Comparison of ENCODE assay signal across 8 cellular contexts in genomic region chr7:42691030-42691639, GRCh38.
A peak's percentile ranks its signal among the peaks of the same experiment; 100 is the strongest.
DNase-seq lines count a peak whose midpoint lies in the region; ATAC-seq, FAIRE-seq and TF ChIP-seq lines count a peak whose summit lies in the region.

No MANE protein-coding gene starts in this region.

- TF ChIP-seq EP300 in Ishikawa (IDR thresholded peaks at IDR 0.05; ENCODE audit: borderline replicate concordance) (no peak), K562 (IDR thresholded peaks at IDR 0.05; ENCODE audit: low read length) (no peak)

- TF ChIP-seq RAD21 in Ishikawa (IDR thresholded peaks at IDR 0.05; ENCODE audit: low read depth) (peak; percentile 55), K562 (CRISPR knock-in tag; conservative IDR thresholded peaks at IDR 0.05 in 1 of 2, IDR thresholded peaks at IDR 0.05 in 1 of 2) (peak; percentile 40 to 53; a peak in 3 of 4 replicates)

- TF ChIP-seq CTCF in D721Med (IDR thresholded peaks at IDR 0.05; ENCODE audit: insufficient read depth, missing control alignments) (peak; percentile 39), K562 (IDR thresholded peaks at IDR 0.05 in 2 of 3, conservative IDR thresholded peaks at IDR 0.05 in 1 of 3; ENCODE audit: insufficient read depth in 2 of 3, low read depth in 1 of 3, low read length in 3 of 3) (peak; percentile 31 to 55 (median 47); a peak in 4 of 6 replicates)

- peaks cover 0 to 10% of the 10 kb centered on the region in 2 experiments; a peak in 2 of 5 replicates for H3K27me3 ChIP-seq in K562 (ENCODE audit: control insufficient read depth in 2 of 2, insufficient read depth in 2 of 2, low read length in 2 of 2)

- BruUV-seq in K562 (replicated peaks; lab: Mats Ljungman, UMichigan), result no TSS peak

- in situ Hi-C loops in K562 (cut with MboI), result no loop called here

- H3K27ac Mint-ChIP-seq in activated naive CD8-positive, alpha-beta T cell treated with anti-CD3 and anti-CD28 coated beads for 36 hours, result no peak overlapping the region

- TF ChIP-seq POLR2A in K562 (conservative IDR thresholded peaks at IDR 0.05), result no peak

- POLR2A ChIA-PET in K562 (lab: Yijun Ruan, JAX), result interaction anchor here (0.8 kb wide), 1 partner anchor 14 kb away, joined by 3 read pairs; no protein-coding TSS in a partner anchor

- H3K4me1 ChIP-seq in K562 (replicated peaks in 1 of 2; ENCODE audit: control insufficient read depth in 2 of 2, insufficient read depth in 2 of 2, low read length in 2 of 2), result no peaks in the 10 kb centered on the region

- H3K9me3 Mint-ChIP-seq in activated naive CD8-positive, alpha-beta T cell treated with anti-CD3 and anti-CD28 coated beads for 36 hours, result no peaks in the 10 kb centered on the region

- intact Hi-C loops in K562 (cut with micrococcal nuclease), result loop anchor here (2.0 kb wide), 1 partner anchor 750 kb away; no protein-coding TSS in a partner anchor

- H3K36me3 Mint-ChIP-seq in activated naive CD8-positive, alpha-beta T cell treated with anti-CD3 and anti-CD28 coated beads for 36 hours, result no peaks in the 10 kb centered on the region

- no peak overlapping the region for H3K9ac ChIP-seq in K562 (ENCODE audit: insufficient read depth in 1 of 2, low read depth in 2 of 2, low read length in 2 of 2)

- no peak overlapping the region for H3K27ac ChIP-seq in K562 (ENCODE audit: extremely low read depth, low read depth, low read length)

- no peaks in the 10 kb centered on the region for H3K9me1 ChIP-seq in K562 (ENCODE audit: control insufficient read depth, insufficient read depth, low read length)

- H3K27me3 Mint-ChIP-seq in activated naive CD8-positive, alpha-beta T cell treated with anti-CD3 and anti-CD28 coated beads for 36 hours, result no peaks in the 10 kb centered on the region

- no peak overlapping the region for H3K4me3 ChIP-seq in K562

- H4K20me1 ChIP-seq in K562 (replicated peaks; ENCODE audit: control insufficient read depth, insufficient read depth, low read length), result no peaks in the 10 kb centered on the region

- no peaks in the 10 kb centered on the region for H3K9me3 ChIP-seq in K562 (replicated peaks; ENCODE audit: control insufficient read depth, insufficient read depth, low read depth, low read length)

- no peak overlapping the region for H2AFZ ChIP-seq in K562 (ENCODE audit: low read depth, low read length)

- CTCF ChIA-PET in K562 (lab: Yijun Ruan, JAX; ENCODE audit: low intra/inter-chr PET ratio), result no interaction called here

- 0% methylated on average over 8 of the region's 8 CpGs for WGBS in K562 (ENCODE audit: insufficient coverage, low coverage, missing lambda C conversion rate)

- no peaks in the 10 kb centered on the region for H3K4me1 Mint-ChIP-seq in activated naive CD8-positive, alpha-beta T cell treated with anti-CD3 and anti-CD28 coated beads for 36 hours

- no peak overlapping the region for H3K4me3 Mint-ChIP-seq in activated naive CD8-positive, alpha-beta T cell treated with anti-CD3 and anti-CD28 coated beads for 36 hours

- FAIRE-seq in D721Med (lab: Jason Lieb, UNC), result no peak
- peak; percentile 63 for FAIRE-seq in K562 (lab: Jason Lieb, UNC)

- ATAC-seq in K562, result peak; percentile 84
- ATAC-seq in left lobe of liver, result peak; percentile 46
- no peak for ATAC-seq in GM19463 (IDR thresholded peaks at IDR 0.05; ENCODE audit: unreplicated experiment)

- H3K36me3 ChIP-seq in K562 (ENCODE audit: control insufficient read depth, insufficient read depth, low read length), result no peaks in the 10 kb centered on the region

- DNase-seq in D721Med (ENCODE audit: insufficient read length, low spot score), result no peak
- peak in 2 of 4 experiments; percentile 12 to 19 for DNase-seq in K562 (ENCODE audit: extremely low read depth in 1 of 4, low spot score in 3 of 4)
- DNase-seq in left lobe of liver (ENCODE audit: low spot score), result no peak
- DNase-seq in NCI-H1048 (lab: John Stamatoyannopoulos, UW), result no peak
- no peak for DNase-seq in activated naive CD8-positive, alpha-beta T cell treated with anti-CD3 and anti-CD28 coated beads for 36 hours
- DNase-seq in NCI-H128 (lab: John Stamatoyannopoulos, UW; ENCODE audit: unreplicated experiment), result no peak

- no peaks in the 10 kb centered on the region for H3K79me2 ChIP-seq in K562 (ENCODE audit: control insufficient read depth, insufficient read depth, low read length)

- no peak overlapping the region for H3K4me2 ChIP-seq in K562 (ENCODE audit: insufficient read depth, low read length)

TF ChIP-seq in Ishikawa, 13 proteins besides CTCF, POLR2A, EP300 and RAD21:
- TF ChIP-seq TEAD4 (IDR thresholded peaks at IDR 0.05) (no peak), ZBTB7A (IDR thresholded peaks at IDR 0.05; ENCODE audit: low read depth) (no peak), EGR1 (IDR thresholded peaks at IDR 0.05) (no peak), TAF1 (IDR thresholded peaks at IDR 0.05; ENCODE audit: low read depth) (no peak)

TF ChIP-seq in K562, 482 proteins besides CTCF, POLR2A, EP300 and RAD21:
- TF ChIP-seq ZBTB7A (IDR thresholded peaks at IDR 0.05; ENCODE audit: borderline replicate concordance, control insufficient read depth, low read depth, low read length) (no peak), LARP7 (IDR thresholded peaks at IDR 0.05) (no peak)
